Comparison of ENCODE assay signal across 8 cellular contexts in genomic region chr5:56950626-56951130, GRCh38. TPM values are rescaled to one million over a fixed set of nuclear protein-coding genes. Genes with fewer than 3 reads are reported as not detected.
A peak's percentile ranks its signal among the peaks of the same experiment; 100 is the strongest.
DNase-seq lines count a peak whose midpoint lies in the region; ATAC-seq and TF ChIP-seq lines count a peak whose summit lies in the region.

No MANE protein-coding gene starts in this region.

- TF ChIP-seq CTCF in stomach (IDR thresholded peaks at IDR 0.05): no peak

- peak overlapping the region; percentile 97 for H3K4me3 Mint-ChIP-seq in activated T-helper 2 cell treated with anti-CD3 and anti-CD28 coated beads, Interferon-gamma antibody, Interleukin-2, Interleukin-4, amounts not matched to agents 10 μg/mL and 5 μg/mL and 100 μg/mL, durations not matched to agents 14 hours and 24 hours and 36 hours (ENCODE audit: low read depth)
- peak overlapping the region; percentile 89 to 98 (median 96) for H3K4me3 Mint-ChIP-seq in naive thymus-derived CD4-positive, alpha-beta T cell

- peaks cover 26% of the 10 kb centered on the region for H3K4me1 Mint-ChIP-seq in activated T-helper 2 cell treated with anti-CD3 and anti-CD28 coated beads, Interferon-gamma antibody, Interleukin-2, Interleukin-4, amounts not matched to agents 10 μg/mL and 5 μg/mL and 100 μg/mL, durations not matched to agents 14 hours and 24 hours and 36 hours (ENCODE audit: low read depth)
- H3K4me1 Mint-ChIP-seq in naive thymus-derived CD4-positive, alpha-beta T cell: peaks cover 21 to 35% (median 24%) of the 10 kb centered on the region in 7 donors

- peak overlapping the region; percentile 82 for H3K27ac Mint-ChIP-seq in activated T-helper 2 cell treated with anti-CD3 and anti-CD28 coated beads, Interferon-gamma antibody, Interleukin-2, Interleukin-4, amounts not matched to agents 10 μg/mL and 5 μg/mL and 100 μg/mL, durations not matched to agents 14 hours and 24 hours and 36 hours
- H3K27ac Mint-ChIP-seq in naive thymus-derived CD4-positive, alpha-beta T cell: peak overlapping the region; percentile 80 to 95 (median 88)

- no peaks in the 10 kb centered on the region for H3K9me3 Mint-ChIP-seq in activated T-helper 2 cell treated with anti-CD3 and anti-CD28 coated beads, Interferon-gamma antibody, Interleukin-2, Interleukin-4, amounts not matched to agents 10 μg/mL and 5 μg/mL and 100 μg/mL, durations not matched to agents 14 hours and 24 hours and 36 hours
- no peaks in the 10 kb centered on the region for H3K9me3 Mint-ChIP-seq in naive thymus-derived CD4-positive, alpha-beta T cell

- H3K27me3 ChIP-seq in naive thymus-derived CD4-positive, alpha-beta T cell (ENCODE audit: control insufficient read depth in 2 of 2, insufficient read depth in 2 of 2, low read length in 2 of 2): peaks cover 0 to 5% of the 10 kb centered on the region in 2 donors
- peaks cover 0 to 9% (median 0%) of the 10 kb centered on the region in 3 donors for H3K27me3 ChIP-seq in stomach

- no peak for TF ChIP-seq EP300 in stomach (IDR thresholded peaks at IDR 0.05)

- POLR2A ChIA-PET in naive thymus-derived CD4-positive, alpha-beta T cell (lab: Charles Lee): interaction anchor here (0.6 to 1.4 kb wide), 8 partner anchors 11 to 231 kb away, joined by 3 to 8 read pairs (median 4); partner anchors contain the start of gene GPBP1

- peak; percentile 35 for ATAC-seq in HG03045 (IDR thresholded peaks at IDR 0.05; ENCODE audit: unreplicated experiment)
- ATAC-seq in naive thymus-derived CD4-positive, alpha-beta T cell: peak; percentile 55

- peaks cover 23% of the 10 kb centered on the region for H3K36me3 Mint-ChIP-seq in activated T-helper 2 cell treated with anti-CD3 and anti-CD28 coated beads, Interferon-gamma antibody, Interleukin-2, Interleukin-4, amounts not matched to agents 10 μg/mL and 5 μg/mL and 100 μg/mL, durations not matched to agents 14 hours and 24 hours and 36 hours (ENCODE audit: low read depth)
- H3K36me3 Mint-ChIP-seq in naive thymus-derived CD4-positive, alpha-beta T cell: peaks cover 0 to 10% (median 5%) of the 10 kb centered on the region in 5 donors

- CTCF ChIA-PET in naive thymus-derived CD4-positive, alpha-beta T cell (lab: Charles Lee): interaction anchor here (1.1 to 1.5 kb wide), 2 partner anchors 49 to 188 kb away, joined by 3 to 4 read pairs; no protein-coding TSS in a partner anchor

- peaks cover 26% of the 10 kb centered on the region for H3K27me3 Mint-ChIP-seq in activated T-helper 2 cell treated with anti-CD3 and anti-CD28 coated beads, Interferon-gamma antibody, Interleukin-2, Interleukin-4, amounts not matched to agents 10 μg/mL and 5 μg/mL and 100 μg/mL, durations not matched to agents 14 hours and 24 hours and 36 hours (ENCODE audit: low read depth)
- H3K27me3 Mint-ChIP-seq in naive thymus-derived CD4-positive, alpha-beta T cell: peaks cover 0 to 31% (median 19%) of the 10 kb centered on the region in 5 donors

- no peak for TF ChIP-seq POLR2A in stomach (IDR thresholded peaks at IDR 0.05)

- peaks cover 0 to 6% (median 0%) of the 10 kb centered on the region in 3 experiments for H3K36me3 ChIP-seq in naive thymus-derived CD4-positive, alpha-beta T cell (ENCODE audit: control insufficient read depth in 2 of 3, insufficient read depth in 3 of 3, low read length in 3 of 3)
- peaks cover 0 to 24% (median 21%) of the 10 kb centered on the region in 4 donors for H3K36me3 ChIP-seq in stomach

- no peaks in the 10 kb centered on the region for H3K9me3 ChIP-seq in naive thymus-derived CD4-positive, alpha-beta T cell (ENCODE audit: control insufficient read depth in 2 of 3, low read length in 3 of 3)
- no peaks in the 10 kb centered on the region for H3K9me3 ChIP-seq in stomach

- H3K4me1 ChIP-seq in naive thymus-derived CD4-positive, alpha-beta T cell (ENCODE audit: control insufficient read depth in 2 of 2, insufficient read depth in 2 of 2, low read length in 2 of 2): peaks cover 6 to 10% of the 10 kb centered on the region in 2 donors
- peaks cover 0 to 35% (median 23%) of the 10 kb centered on the region in 4 donors for H3K4me1 ChIP-seq in stomach

- DNase-seq in NCI-H345 (lab: John Stamatoyannopoulos, UW) (peak; percentile 4), NCI-H345 treated with DMSO at 0.1 percent for 48 hours (lab: John Stamatoyannopoulos, UW; ENCODE audit: unreplicated experiment) (no peak), fibroblast of peridontal ligament (ENCODE audit: extremely low read depth) (peak; percentile 78), stomach (peak; percentile 66)
- peak; percentile 51 for DNase-seq in activated T-helper 2 cell treated with anti-CD3 and anti-CD28 coated beads, Interferon-gamma antibody, Interleukin-2, Interleukin-4, amounts not matched to agents 10 μg/mL and 5 μg/mL and 100 μg/mL, durations not matched to agents 14 hours and 24 hours and 36 hours (ENCODE audit: low spot score)
- DNase-seq in naive thymus-derived CD4-positive, alpha-beta T cell: peak; percentile 18 to 53 (median 42)

- 0 to 1% (median 0%) methylated on average over 30 to 34 of the region's 34 CpGs for WGBS in stomach, 5 donors

- intact Hi-C loops in activated T-helper 2 cell treated with anti-CD3 and anti-CD28 coated beads, Interferon-gamma antibody, Interleukin-2, Interleukin-4, amounts not matched to agents 10 μg/mL and 5 μg/mL and 100 μg/mL, durations not matched to agents 14 hours and 24 hours and 36 hours (cut with micrococcal nuclease): loop anchor here (1.0 kb wide), 2 partner anchors 40 to 188 kb away; no protein-coding TSS in a partner anchor
- intact Hi-C loops in naive thymus-derived CD4-positive, alpha-beta T cell (cut with micrococcal nuclease): loop anchor here (1.0 to 5.0 kb wide), 5 partner anchors 133 to 1853 kb away; partner anchors contain the start of gene MAP3K1 (in 1 of the 2)
- intact Hi-C loops in stomach (cut with DNase I; ENCODE audit: low total_unique reads): loop anchor here (10.0 kb wide), 1 partner anchor 46 kb away; the partner anchor contains the start of gene SETD9

- H3K4me3 ChIP-seq in naive thymus-derived CD4-positive, alpha-beta T cell (ENCODE audit: low read length): peak overlapping the region; percentile 75
- peak overlapping the region; percentile 91 to 100 (median 96) for H3K4me3 ChIP-seq in stomach

- H3K27ac ChIP-seq in naive thymus-derived CD4-positive, alpha-beta T cell (ENCODE audit: low read depth, low read length): peak overlapping the region; percentile 73
- peak overlapping the region; percentile 79 to 95 (median 93) for H3K27ac ChIP-seq in stomach

TF ChIP-seq in PFSK-1, 5 proteins besides CTCF, POLR2A, EP300 and RAD21:
- TF ChIP-seq POLR2AphosphoS5 (IDR thresholded peaks at IDR 0.05; ENCODE audit: low read depth, low read length) (peak; percentile 46; the same call in 1 of the 2 replicates), TAF1 (IDR thresholded peaks at IDR 0.05; ENCODE audit: borderline replicate concordance, insufficient read depth, low read length) (0 out of 2 replicates have a peak, but pooled peaks have one; percentile 43), FOXP2 (optimal IDR thresholded peaks at IDR 0.05; ENCODE audit: borderline replicate concordance, extremely low read depth, extremely low read length, insufficient read depth) (no peak)

RNA-seq across cellular contexts. Expression of gene MIER3, which starts 1.2 kb away (rescaled TPM):
- 5.0 TPM for polyA plus RNA-seq in PFSK-1 (2012; ENCODE audit: insufficient read length, low read depth)
- total RNA-seq in activated T-helper 2 cell treated with anti-CD3 and anti-CD28 coated beads, Interferon-gamma antibody, Interleukin-2, Interleukin-4, amounts not matched to agents 10 μg/mL and 5 μg/mL and 100 μg/mL, durations not matched to agents 14 hours and 24 hours and 36 hours: 24.1 and 28.3 TPM in 2 replicates
- 10 to 100 TPM; 14.9 to 35.0 (median 26.2) TPM for total RNA-seq in naive thymus-derived CD4-positive, alpha-beta T cell
- polyA plus RNA-seq in naive thymus-derived CD4-positive, alpha-beta T cell: 10 to 100 TPM in 1 of 2 donors, 1 to 10 TPM in 1; 5.5 to 10.8 TPM
- total RNA-seq in stomach: 10 to 100 TPM in 4 of 5 donors, 1 to 10 TPM in 1; 6.8 to 30.8 (median 16.8) TPM
- 1 to 10 TPM; 3.9 to 6.0 (median 4.4) TPM for polyA plus RNA-seq in stomach

RNA-seq across cellular contexts. Expression of gene SETD9, which starts 41.3 kb away (rescaled TPM):
- polyA plus RNA-seq in PFSK-1 (2012; ENCODE audit: insufficient read length, low read depth): 6.4 TPM
- total RNA-seq in activated T-helper 2 cell treated with anti-CD3 and anti-CD28 coated beads, Interferon-gamma antibody, Interleukin-2, Interleukin-4, amounts not matched to agents 10 μg/mL and 5 μg/mL and 100 μg/mL, durations not matched to agents 14 hours and 24 hours and 36 hours: 11.0 and 13.1 TPM in 2 replicates
- total RNA-seq in naive thymus-derived CD4-positive, alpha-beta T cell: 1 to 10 TPM; 3.7 to 9.7 (median 6.6) TPM
- 10 to 100 TPM; 11.3 to 11.4 TPM for polyA plus RNA-seq in naive thymus-derived CD4-positive, alpha-beta T cell
- total RNA-seq in stomach: 10 to 100 TPM in 1 of 5 donors, 1 to 10 TPM in 3, not detected in 1; 1.0 to 46.7 (median 9.4) TPM
- polyA plus RNA-seq in stomach: 10 to 100 TPM in 2 of 3 donors, 1 to 10 TPM in 1; 8.2 to 11.1 (median 10.5) TPM
